ENCODE assay signal across 1 cellular context in the genomic region with DNA sequence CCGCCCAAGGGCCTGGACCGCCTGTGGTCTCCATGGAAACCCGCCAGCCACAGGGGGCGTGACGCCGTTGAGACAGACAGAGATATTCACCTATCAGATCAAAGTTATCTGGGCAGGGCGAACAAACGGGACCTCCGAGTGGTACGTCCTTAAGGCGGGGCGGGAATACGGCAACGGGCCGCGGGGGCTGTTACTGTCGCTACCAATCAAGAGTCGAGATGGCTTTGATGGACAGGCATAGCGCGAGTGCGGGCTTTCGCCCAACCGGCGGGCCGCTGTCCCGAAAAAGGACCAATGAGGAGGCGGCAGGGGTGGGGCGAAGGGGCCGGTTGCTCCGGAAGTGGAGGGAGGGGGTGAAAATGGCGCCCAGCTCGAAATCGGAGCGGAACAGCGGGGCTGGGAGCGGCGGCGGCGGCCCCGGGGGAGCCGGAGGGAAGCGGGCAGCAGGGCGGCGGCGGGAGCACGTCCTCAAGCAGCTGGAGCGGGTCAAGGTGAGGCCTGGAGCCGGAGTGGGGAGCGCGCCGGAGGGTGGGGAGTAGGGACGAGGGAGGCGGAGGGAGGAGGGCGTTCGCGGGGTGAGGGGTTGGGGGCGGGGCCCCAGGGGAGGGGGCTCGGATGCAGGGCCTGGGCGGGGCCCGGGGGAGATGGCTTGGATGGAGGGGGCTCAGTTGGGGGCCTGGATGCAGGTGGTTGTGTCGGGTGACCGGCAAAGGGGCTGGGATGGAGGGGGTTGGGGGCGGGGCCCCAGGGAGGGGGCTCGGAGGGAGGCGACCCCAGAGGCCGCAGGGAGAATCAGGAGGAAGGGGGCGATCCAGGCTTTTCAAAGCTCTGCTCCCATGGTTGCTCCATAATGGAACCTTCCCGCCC.
A peak's percentile ranks its signal among the peaks of the same experiment; 100 is the strongest.
TF ChIP-seq lines count a peak whose summit lies in the region.

A gene with protein sequence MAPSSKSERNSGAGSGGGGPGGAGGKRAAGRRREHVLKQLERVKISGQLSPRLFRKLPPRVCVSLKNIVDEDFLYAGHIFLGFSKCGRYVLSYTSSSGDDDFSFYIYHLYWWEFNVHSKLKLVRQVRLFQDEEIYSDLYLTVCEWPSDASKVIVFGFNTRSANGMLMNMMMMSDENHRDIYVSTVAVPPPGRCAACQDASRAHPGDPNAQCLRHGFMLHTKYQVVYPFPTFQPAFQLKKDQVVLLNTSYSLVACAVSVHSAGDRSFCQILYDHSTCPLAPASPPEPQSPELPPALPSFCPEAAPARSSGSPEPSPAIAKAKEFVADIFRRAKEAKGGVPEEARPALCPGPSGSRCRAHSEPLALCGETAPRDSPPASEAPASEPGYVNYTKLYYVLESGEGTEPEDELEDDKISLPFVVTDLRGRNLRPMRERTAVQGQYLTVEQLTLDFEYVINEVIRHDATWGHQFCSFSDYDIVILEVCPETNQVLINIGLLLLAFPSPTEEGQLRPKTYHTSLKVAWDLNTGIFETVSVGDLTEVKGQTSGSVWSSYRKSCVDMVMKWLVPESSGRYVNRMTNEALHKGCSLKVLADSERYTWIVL (plus strand): TSS at position 356 of the 867 bp plus-strand sequence. CDS start 4 bp downstream, at position 360.

TF ChIP-seq in WTC11, 78 proteins besides CTCF, POLR2A, EP300 and RAD21 (continued from another document):
- TF ChIP-seq GRHL2 (CRISPR knock-in tag; IDR thresholded peaks at IDR 0.05; ENCODE audit: insufficient replicate concordance, severe bottlenecking) (no peak), IRF2 (CRISPR knock-in tag; IDR thresholded peaks at IDR 0.05; ENCODE audit: borderline replicate concordance, low read depth) (no peak), OVOL2 (CRISPR knock-in tag; IDR thresholded peaks at IDR 0.05; ENCODE audit: borderline replicate concordance) (no peak), CBFB (CRISPR knock-in tag; IDR thresholded peaks at IDR 0.05; ENCODE audit: low read depth) (no peak), RELA (CRISPR knock-in tag; IDR thresholded peaks at IDR 0.05; ENCODE audit: borderline replicate concordance) (no peak), ZNF232 (CRISPR knock-in tag; IDR thresholded peaks at IDR 0.05) (no peak), MYBL2 (CRISPR knock-in tag; IDR thresholded peaks at IDR 0.05) (peak; percentile 75; the same call in 1 of the 2 replicates), NFATC4 (CRISPR knock-in tag; IDR thresholded peaks at IDR 0.05) (no peak), ELF4 (CRISPR knock-in tag; IDR thresholded peaks at IDR 0.05; ENCODE audit: low read depth) (no peak), TP53 (CRISPR knock-in tag; IDR thresholded peaks at IDR 0.05) (no peak), JUN (CRISPR knock-in tag; IDR thresholded peaks at IDR 0.05) (no peak), ETV6 (CRISPR knock-in tag; IDR thresholded peaks at IDR 0.05) (no peak), NR1H2 (CRISPR knock-in tag; IDR thresholded peaks at IDR 0.05) (no peak), ZNF423 (CRISPR knock-in tag; IDR thresholded peaks at IDR 0.05) (no peak), FOXP1 (CRISPR knock-in tag; IDR thresholded peaks at IDR 0.05; ENCODE audit: borderline replicate concordance) (0 out of 2 replicates have a peak, but pooled peaks have one; percentile 32), NFE2L1 (CRISPR knock-in tag; IDR thresholded peaks at IDR 0.05) (no peak), CREM (CRISPR knock-in tag; IDR thresholded peaks at IDR 0.05) (peak; percentile 68; the same call in 1 of the 2 replicates), ZNF671 (CRISPR knock-in tag; IDR thresholded peaks at IDR 0.05) (no peak), TEAD4 (CRISPR knock-in tag; IDR thresholded peaks at IDR 0.05) (no peak)
- TF ChIP-seq, protein P1, sequence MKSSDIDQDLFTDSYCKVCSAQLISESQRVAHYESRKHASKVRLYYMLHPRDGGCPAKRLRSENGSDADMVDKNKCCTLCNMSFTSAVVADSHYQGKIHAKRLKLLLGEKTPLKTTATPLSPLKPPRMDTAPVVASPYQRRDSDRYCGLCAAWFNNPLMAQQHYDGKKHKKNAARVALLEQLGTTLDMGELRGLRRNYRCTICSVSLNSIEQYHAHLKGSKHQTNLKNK (CRISPR knock-in tag; IDR thresholded peaks at IDR 0.05), result no peak
- TF ChIP-seq, protein P2, sequence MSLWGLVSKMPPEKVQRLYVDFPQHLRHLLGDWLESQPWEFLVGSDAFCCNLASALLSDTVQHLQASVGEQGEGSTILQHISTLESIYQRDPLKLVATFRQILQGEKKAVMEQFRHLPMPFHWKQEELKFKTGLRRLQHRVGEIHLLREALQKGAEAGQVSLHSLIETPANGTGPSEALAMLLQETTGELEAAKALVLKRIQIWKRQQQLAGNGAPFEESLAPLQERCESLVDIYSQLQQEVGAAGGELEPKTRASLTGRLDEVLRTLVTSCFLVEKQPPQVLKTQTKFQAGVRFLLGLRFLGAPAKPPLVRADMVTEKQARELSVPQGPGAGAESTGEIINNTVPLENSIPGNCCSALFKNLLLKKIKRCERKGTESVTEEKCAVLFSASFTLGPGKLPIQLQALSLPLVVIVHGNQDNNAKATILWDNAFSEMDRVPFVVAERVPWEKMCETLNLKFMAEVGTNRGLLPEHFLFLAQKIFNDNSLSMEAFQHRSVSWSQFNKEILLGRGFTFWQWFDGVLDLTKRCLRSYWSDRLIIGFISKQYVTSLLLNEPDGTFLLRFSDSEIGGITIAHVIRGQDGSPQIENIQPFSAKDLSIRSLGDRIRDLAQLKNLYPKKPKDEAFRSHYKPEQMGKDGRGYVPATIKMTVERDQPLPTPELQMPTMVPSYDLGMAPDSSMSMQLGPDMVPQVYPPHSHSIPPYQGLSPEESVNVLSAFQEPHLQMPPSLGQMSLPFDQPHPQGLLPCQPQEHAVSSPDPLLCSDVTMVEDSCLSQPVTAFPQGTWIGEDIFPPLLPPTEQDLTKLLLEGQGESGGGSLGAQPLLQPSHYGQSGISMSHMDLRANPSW (CRISPR knock-in tag; conservative IDR thresholded peaks at IDR 0.05; ENCODE audit: low read depth), result no peak
- TF ChIP-seq, protein P3, sequence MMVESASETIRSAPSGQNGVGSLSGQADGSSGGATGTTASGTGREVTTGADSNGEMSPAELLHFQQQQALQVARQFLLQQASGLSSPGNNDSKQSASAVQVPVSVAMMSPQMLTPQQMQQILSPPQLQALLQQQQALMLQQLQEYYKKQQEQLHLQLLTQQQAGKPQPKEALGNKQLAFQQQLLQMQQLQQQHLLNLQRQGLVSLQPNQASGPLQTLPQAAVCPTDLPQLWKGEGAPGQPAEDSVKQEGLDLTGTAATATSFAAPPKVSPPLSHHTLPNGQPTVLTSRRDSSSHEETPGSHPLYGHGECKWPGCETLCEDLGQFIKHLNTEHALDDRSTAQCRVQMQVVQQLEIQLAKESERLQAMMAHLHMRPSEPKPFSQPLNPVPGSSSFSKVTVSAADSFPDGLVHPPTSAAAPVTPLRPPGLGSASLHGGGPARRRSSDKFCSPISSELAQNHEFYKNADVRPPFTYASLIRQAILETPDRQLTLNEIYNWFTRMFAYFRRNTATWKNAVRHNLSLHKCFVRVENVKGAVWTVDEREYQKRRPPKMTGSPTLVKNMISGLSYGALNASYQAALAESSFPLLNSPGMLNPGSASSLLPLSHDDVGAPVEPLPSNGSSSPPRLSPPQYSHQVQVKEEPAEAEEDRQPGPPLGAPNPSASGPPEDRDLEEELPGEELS (CRISPR knock-in tag; IDR thresholded peaks at IDR 0.05), result no peak
- TF ChIP-seq, protein P4, sequence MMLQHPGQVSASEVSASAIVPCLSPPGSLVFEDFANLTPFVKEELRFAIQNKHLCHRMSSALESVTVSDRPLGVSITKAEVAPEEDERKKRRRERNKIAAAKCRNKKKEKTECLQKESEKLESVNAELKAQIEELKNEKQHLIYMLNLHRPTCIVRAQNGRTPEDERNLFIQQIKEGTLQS (CRISPR knock-in tag; conservative IDR thresholded peaks at IDR 0.05), result no peak
- TF ChIP-seq, protein P5, sequence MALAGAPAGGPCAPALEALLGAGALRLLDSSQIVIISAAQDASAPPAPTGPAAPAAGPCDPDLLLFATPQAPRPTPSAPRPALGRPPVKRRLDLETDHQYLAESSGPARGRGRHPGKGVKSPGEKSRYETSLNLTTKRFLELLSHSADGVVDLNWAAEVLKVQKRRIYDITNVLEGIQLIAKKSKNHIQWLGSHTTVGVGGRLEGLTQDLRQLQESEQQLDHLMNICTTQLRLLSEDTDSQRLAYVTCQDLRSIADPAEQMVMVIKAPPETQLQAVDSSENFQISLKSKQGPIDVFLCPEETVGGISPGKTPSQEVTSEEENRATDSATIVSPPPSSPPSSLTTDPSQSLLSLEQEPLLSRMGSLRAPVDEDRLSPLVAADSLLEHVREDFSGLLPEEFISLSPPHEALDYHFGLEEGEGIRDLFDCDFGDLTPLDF (CRISPR knock-in tag; IDR thresholded peaks at IDR 0.05), result no peak
- TF ChIP-seq, protein P6, sequence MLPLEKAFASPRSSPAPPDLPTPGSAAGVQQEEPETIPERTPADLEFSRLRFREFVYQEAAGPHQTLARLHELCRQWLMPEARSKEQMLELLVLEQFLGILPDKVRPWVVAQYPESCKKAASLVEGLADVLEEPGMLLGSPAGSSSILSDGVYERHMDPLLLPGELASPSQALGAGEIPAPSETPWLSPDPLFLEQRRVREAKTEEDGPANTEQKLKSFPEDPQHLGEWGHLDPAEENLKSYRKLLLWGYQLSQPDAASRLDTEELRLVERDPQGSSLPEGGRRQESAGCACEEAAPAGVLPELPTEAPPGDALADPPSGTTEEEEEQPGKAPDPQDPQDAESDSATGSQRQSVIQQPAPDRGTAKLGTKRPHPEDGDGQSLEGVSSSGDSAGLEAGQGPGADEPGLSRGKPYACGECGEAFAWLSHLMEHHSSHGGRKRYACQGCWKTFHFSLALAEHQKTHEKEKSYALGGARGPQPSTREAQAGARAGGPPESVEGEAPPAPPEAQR (CRISPR knock-in tag; IDR thresholded peaks at IDR 0.05), result no peak
- TF ChIP-seq, protein P7, sequence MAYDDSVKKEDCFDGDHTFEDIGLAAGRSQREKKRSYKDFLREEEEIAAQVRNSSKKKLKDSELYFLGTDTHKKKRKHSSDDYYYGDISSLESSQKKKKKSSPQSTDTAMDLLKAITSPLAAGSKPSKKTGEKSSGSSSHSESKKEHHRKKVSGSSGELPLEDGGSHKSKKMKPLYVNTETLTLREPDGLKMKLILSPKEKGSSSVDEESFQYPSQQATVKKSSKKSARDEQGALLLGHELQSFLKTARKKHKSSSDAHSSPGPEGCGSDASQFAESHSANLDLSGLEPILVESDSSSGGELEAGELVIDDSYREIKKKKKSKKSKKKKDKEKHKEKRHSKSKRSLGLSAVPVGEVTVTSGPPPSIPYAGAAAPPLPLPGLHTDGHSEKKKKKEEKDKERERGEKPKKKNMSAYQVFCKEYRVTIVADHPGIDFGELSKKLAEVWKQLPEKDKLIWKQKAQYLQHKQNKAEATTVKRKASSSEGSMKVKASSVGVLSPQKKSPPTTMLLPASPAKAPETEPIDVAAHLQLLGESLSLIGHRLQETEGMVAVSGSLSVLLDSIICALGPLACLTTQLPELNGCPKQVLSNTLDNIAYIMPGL (CRISPR knock-in tag; IDR thresholded peaks at IDR 0.05), result no peak; the same call in 1 of the 2 replicates
- TF ChIP-seq, protein P8, sequence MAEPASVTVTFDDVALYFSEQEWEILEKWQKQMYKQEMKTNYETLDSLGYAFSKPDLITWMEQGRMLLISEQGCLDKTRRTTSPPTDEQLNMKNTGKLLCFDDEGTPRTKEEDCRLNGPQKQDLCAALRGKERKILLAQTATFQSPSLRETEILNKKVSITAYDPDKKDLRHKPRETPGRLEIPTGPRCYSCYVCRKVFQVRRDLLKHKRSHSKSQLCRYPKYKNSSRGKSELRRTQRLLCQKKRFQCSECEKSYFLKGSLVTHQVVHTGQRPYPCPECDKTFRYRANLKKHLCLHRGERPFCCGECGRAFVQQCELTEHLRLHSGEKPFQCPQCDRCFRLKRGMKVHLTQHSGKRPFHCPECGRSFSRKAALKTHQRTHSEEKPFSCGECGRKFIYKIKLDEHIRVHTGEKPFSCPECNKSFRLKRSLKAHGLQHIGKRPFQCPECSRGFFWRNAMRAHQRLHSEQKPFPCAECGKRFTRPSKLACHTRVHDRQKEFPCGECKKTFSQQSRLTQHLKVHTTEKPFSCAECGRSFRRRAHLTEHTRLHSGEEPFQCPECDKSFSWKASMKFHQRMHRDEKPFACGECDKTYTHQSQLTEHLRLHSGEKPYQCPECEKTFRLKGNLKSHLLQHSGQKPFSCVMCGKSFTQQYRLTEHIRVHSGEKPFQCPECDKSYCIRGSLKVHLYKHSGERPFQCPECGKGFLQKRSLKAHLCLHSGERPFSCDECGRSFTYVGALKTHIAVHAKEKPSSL (CRISPR knock-in tag; conservative IDR thresholded peaks at IDR 0.05), result no peak
